Comparison of ENCODE assay signal across 28 cellular contexts in the genomic region with DNA sequence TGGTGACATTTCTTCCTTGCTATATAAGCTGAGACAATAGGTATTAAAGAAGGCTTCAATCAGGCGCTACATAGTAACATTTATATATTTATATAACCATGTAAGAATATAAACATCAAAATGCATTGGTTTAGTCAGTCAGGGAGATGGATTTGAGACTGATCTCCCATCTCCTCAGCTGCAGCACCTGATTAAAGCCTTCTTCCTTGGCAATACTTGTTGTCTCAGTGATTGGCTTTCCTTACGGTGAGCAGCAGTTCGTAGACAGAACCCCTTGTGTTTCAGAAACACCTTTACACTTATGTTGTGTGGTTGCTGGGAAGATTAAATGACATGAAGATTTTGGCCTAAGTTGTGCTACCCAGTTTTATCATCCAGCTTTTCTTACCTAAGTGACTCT.
"Had no signal": no experiment of that assay in that cellular context is flagged by ENCODE, and none has a peak within 500 bp of the region (broad histone marks: within the 10 kb centered on the region; RNA-seq: fewer than 3 reads in every experiment).

No MANE protein-coding gene starts in this region.

- H3K4me3 Mint-ChIP-seq: activated B cell treated with CpG ODN at 0.5 μM for 24 hours; activated CD8-positive, alpha-beta T cell treated with anti-CD3 and anti-CD28 coated beads for 36 hours; activated naive CD4-positive, alpha-beta T cell treated with anti-CD3 and anti-CD28 coated beads for 36 hours; activated naive CD8-positive, alpha-beta T cell treated with anti-CD3 and anti-CD28 coated beads, Interleukin-2, amount 10 ng/mL, durations not matched to agents 7 days and 5 days; activated T-cell treated with anti-CD3 and anti-CD28 coated beads, Interleukin-2, amount 50 U/mL, for 4 hours; activated T-helper 17 cell treated with anti-CD3 and anti-CD28 coated beads, Interleukin-2, amount 50 U/mL, for 72 hours; effector memory CD8-positive, alpha-beta T cell; T-helper 17 cell; T-helper 2 cell treated with Interferon-gamma antibody and Interleukin-4, amounts not matched to agents 5 μg/mL and 100 μg/mL, for 36 hours had no signal

- H3K27ac ChIP-seq: ascending aorta, esophagus squamous epithelium, WERI-Rb-1 had no signal

- H3K36me3 ChIP-seq: ascending aorta, esophagus squamous epithelium, WERI-Rb-1 had no signal

- H3K27me3 ChIP-seq: ascending aorta, esophagus squamous epithelium had no signal

- H3K4me1 ChIP-seq: ascending aorta, esophagus squamous epithelium had no signal

- H3K4me1 Mint-ChIP-seq: activated B cell treated with CpG ODN at 0.5 μM for 24 hours; activated naive CD8-positive, alpha-beta T cell treated with anti-CD3 and anti-CD28 coated beads, Interleukin-2, amount 10 ng/mL, durations not matched to agents 7 days and 5 days; activated T-helper 17 cell treated with anti-CD3 and anti-CD28 coated beads, Interleukin-2, amount 50 U/mL, for 72 hours; T-helper 17 cell had no signal

- ATAC-seq: activated CD4-positive, CD25-positive, alpha-beta regulatory T cell treated with anti-CD3 and anti-CD28 coated beads, Interleukin-2, amount 50 U/mL, for 24 hours; activated CD8-positive, alpha-beta T cell treated with anti-CD3 and anti-CD28 coated beads for 36 hours; activated naive CD4-positive, alpha-beta T cell treated with anti-CD3 and anti-CD28 coated beads, Interleukin-2, amount 50 U/mL, for 72 hours; activated T-cell treated with anti-CD3 and anti-CD28 coated beads, Interleukin-2, amount 50 U/mL, for 4 hours; activated T-helper 17 cell treated with anti-CD3 and anti-CD28 coated beads, Interleukin-2, amount 50 U/mL, for 72 hours; effector memory CD8-positive, alpha-beta T cell; T-helper 17 cell had no signal

- H3K27ac Mint-ChIP-seq: activated B cell treated with CpG ODN at 0.5 μM for 24 hours; activated CD8-positive, alpha-beta T cell treated with anti-CD3 and anti-CD28 coated beads for 36 hours; activated naive CD4-positive, alpha-beta T cell treated with anti-CD3 and anti-CD28 coated beads for 36 hours; activated naive CD4-positive, alpha-beta T cell treated with anti-CD3 and anti-CD28 coated beads, Interleukin-2, amount 50 U/mL, for 72 hours; activated naive CD8-positive, alpha-beta T cell treated with anti-CD3 and anti-CD28 coated beads, Interleukin-2, amount 10 ng/mL, durations not matched to agents 7 days and 5 days; activated T-helper 17 cell treated with anti-CD3 and anti-CD28 coated beads, Interleukin-2, amount 50 U/mL, for 72 hours; effector memory CD8-positive, alpha-beta T cell; T-helper 17 cell; T-helper 2 cell treated with Interferon-gamma antibody and Interleukin-4, amounts not matched to agents 5 μg/mL and 100 μg/mL, for 36 hours had no signal

- H3K4me3 ChIP-seq: ascending aorta, esophagus squamous epithelium had no signal

- FAIRE-seq: colon, frontal cortex had no signal

- DNase-seq: activated B cell treated with CpG ODN at 0.5 μM for 24 hours; activated CD4-positive, alpha-beta T cell treated with anti-CD3 and anti-CD28 coated beads for 48 hours; activated CD4-positive, alpha-beta T cell treated with anti-CD3 and anti-CD28 coated beads, Interleukin-2, amount 50 U/mL, for 1 hour; activated CD4-positive, alpha-beta T cell treated with anti-CD3 and anti-CD28 coated beads, Interleukin-2, amount 50 U/mL, for 48 hours; activated CD8-positive, alpha-beta memory T cell treated with anti-CD3 and anti-CD28 coated beads for 24 hours; activated CD8-positive, alpha-beta T cell treated with anti-CD3 and anti-CD28 coated beads for 36 hours; activated effector memory CD4-positive, alpha-beta T cell treated with Interleukin-2 at 50 U/mL for 16 hours; activated gamma-delta T cell treated with Interleukin-2 at 50 U/mL for 16 hours; activated naive CD4-positive, alpha-beta T cell treated with anti-CD3 and anti-CD28 coated beads for 36 hours; activated naive CD8-positive, alpha-beta T cell treated with anti-CD3 and anti-CD28 coated beads, Interleukin-2, amount 10 ng/mL, durations not matched to agents 7 days and 5 days; activated T-cell treated with anti-CD3 and anti-CD28 coated beads, Interleukin-2, amount 50 U/mL, for 4 hours; caudate nucleus; cortex of kidney; dermis blood vessel endothelial cell; effector CD4-positive, alpha-beta T cell; effector memory CD8-positive, alpha-beta T cell; esophagus squamous epithelium; head of caudate nucleus; T-helper 1 cell; T-helper 17 cell; WERI-Rb-1 had no signal

- H3K27me3 Mint-ChIP-seq: activated CD8-positive, alpha-beta T cell treated with anti-CD3 and anti-CD28 coated beads for 36 hours; activated naive CD8-positive, alpha-beta T cell treated with anti-CD3 and anti-CD28 coated beads, Interleukin-2, amount 10 ng/mL, durations not matched to agents 7 days and 5 days; activated T-helper 17 cell treated with anti-CD3 and anti-CD28 coated beads, Interleukin-2, amount 50 U/mL, for 72 hours; T-helper 17 cell had no signal
